In the genomic region with DNA sequence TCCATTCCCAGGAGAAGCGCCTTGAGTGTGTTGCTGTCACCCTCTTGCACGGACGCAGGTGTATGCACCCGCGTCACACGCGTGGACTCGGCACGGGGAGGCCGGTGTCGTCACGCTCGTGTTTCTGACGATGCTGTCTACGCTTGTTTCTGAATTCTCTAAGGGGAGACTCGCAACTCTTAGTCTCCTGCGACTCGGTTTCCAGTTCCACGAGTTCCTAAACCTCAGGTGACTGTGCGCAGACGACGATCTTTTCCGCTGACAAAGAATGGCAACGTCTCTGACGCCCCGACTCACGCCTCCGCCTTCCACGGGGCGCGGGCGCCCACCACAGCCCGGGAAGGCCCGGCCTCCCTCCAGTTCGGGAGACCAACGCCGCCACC, we compare ENCODE assay signal across 8 cellular contexts. TPM values are rescaled to one million over a fixed set of nuclear protein-coding genes. Genes with fewer than 3 reads are reported as not detected.
A peak's percentile ranks its signal among the peaks of the same experiment; 100 is the strongest.
DNase-seq lines count a peak whose midpoint lies in the region; ATAC-seq and TF ChIP-seq lines count a peak whose summit lies in the region.

No MANE protein-coding gene starts in this region.

- H4K20me1 ChIP-seq in Loucy (ENCODE audit: insufficient read depth, low read length, poor library complexity, severe bottlenecking) (peaks cover 64% of the 10 kb centered on the region), mammary epithelial cell (ENCODE audit: insufficient read depth, low read length) (peaks cover 8% of the 10 kb centered on the region)

- CTCF ChIA-PET in mammary epithelial cell (lab: Charles Lee; ENCODE audit: low non-redundant PET): interaction anchor here (0.6 kb wide), 1 partner anchor 61 kb away, joined by 6 read pairs; no protein-coding TSS in a partner anchor

- no peaks in the 10 kb centered on the region for H3K27me3 Mint-ChIP-seq in stimulated activated naive CD8-positive, alpha-beta T cell treated with anti-CD3 and anti-CD28 coated beads, Interleukin-15, amount 100 ng/mL, for 72 hours

- H3K9me3 Mint-ChIP-seq in stimulated activated naive CD8-positive, alpha-beta T cell treated with anti-CD3 and anti-CD28 coated beads, Interleukin-15, amount 100 ng/mL, for 72 hours: no peaks in the 10 kb centered on the region

- peak overlapping the region; percentile 98 for H3K9ac ChIP-seq in Loucy (ENCODE audit: low read depth, low read length, poor library complexity, severe bottlenecking)
- peak overlapping the region; percentile 88 for H3K9ac ChIP-seq in mammary epithelial cell (ENCODE audit: insufficient read depth, low read length)

- H3K4me1 ChIP-seq in Loucy (ENCODE audit: insufficient read depth, low read length, poor library complexity, severe bottlenecking) (peaks cover 57% of the 10 kb centered on the region), mammary epithelial cell (ENCODE audit: insufficient read depth, low read length) (peaks cover 32% of the 10 kb centered on the region)

- H3K27me3 ChIP-seq in Loucy (ENCODE audit: insufficient read depth, low read length, poor library complexity, severe bottlenecking): peaks cover 4% of the 10 kb centered on the region
- no peaks in the 10 kb centered on the region for H3K27me3 ChIP-seq in mammary epithelial cell (ENCODE audit: insufficient read depth, low read length)

- TSS peak; percentile 67 for BruUV-seq in mammary epithelial cell (replicated peaks; lab: Mats Ljungman, UMichigan)

- H3K4me3 ChIP-seq in Loucy (ENCODE audit: low read length, poor library complexity, severe bottlenecking) (peak overlapping the region; percentile 99), mammary epithelial cell (replicated peaks in 1 of 3; ENCODE audit: insufficient read depth in 1 of 3, low read depth in 2 of 3, low read length in 3 of 3) (peak overlapping the region; percentile 78 to 98 (median 81))

- H3K9me3 ChIP-seq in Loucy (ENCODE audit: insufficient read depth, low read depth, low read length) (no peaks in the 10 kb centered on the region), mammary epithelial cell (replicated peaks; ENCODE audit: insufficient read depth, low read length) (no peaks in the 10 kb centered on the region)

- H2AFZ ChIP-seq in Loucy (ENCODE audit: low read length) (no peak overlapping the region), mammary epithelial cell (ENCODE audit: low read depth, low read length) (peak overlapping the region; percentile 71)

- peak; percentile 42 for DNase-seq in NCI-H2171 treated with DMSO at 0.1 percent for 48 hours (lab: John Stamatoyannopoulos, UW)
- no peak for DNase-seq in NCI-H2171 (lab: John Stamatoyannopoulos, UW)
- no peak for DNase-seq in mammary epithelial cell
- peak; percentile 52 to 69 for DNase-seq in left colon
- DNase-seq in stimulated activated naive CD8-positive, alpha-beta T cell treated with anti-CD3 and anti-CD28 coated beads, Interleukin-15, amount 100 ng/mL, for 72 hours: no peak
- no peak for DNase-seq in NCI-H510A (lab: John Stamatoyannopoulos, UW)
- DNase-seq in GM10266 (ENCODE audit: extremely low spot score): no peak

- H3K9me2 ChIP-seq in Loucy (replicated peaks; ENCODE audit: low read depth, low read length): no peaks in the 10 kb centered on the region

- TF ChIP-seq CTCF in Loucy (conservative IDR thresholded peaks at IDR 0.05; ENCODE audit: low read length) (no peak), mammary epithelial cell (conservative IDR thresholded peaks at IDR 0.05 in 1 of 2, IDR thresholded peaks at IDR 0.05 in 1 of 2; ENCODE audit: extremely low read depth in 1 of 2, insufficient read depth in 1 of 2, low read depth in 1 of 2, low read length in 2 of 2) (no peak), GM10266 (IDR thresholded peaks at IDR 0.05; ENCODE audit: control insufficient read depth, insufficient read depth, low read depth, missing control alignments) (no peak)

- dilution Hi-C loops in mammary epithelial cell (cut with HindIII; ENCODE audit: low sequenced_read_pairs): loop anchor here (5.0 kb wide), 1 partner anchor 231 kb away; no protein-coding TSS in a partner anchor

- intact Hi-C loops in mammary epithelial cell (cut with micrococcal nuclease) (loop anchor here (2.0 kb wide), 1 partner anchor 60 kb away; a partner anchor contains a TSS), left colon (cut with DNase I, micrococcal nuclease) (no loop called here)

- H3K27ac ChIP-seq in mammary epithelial cell (ENCODE audit: insufficient read depth, low read depth, low read length): peak overlapping the region; percentile 96

- peak; percentile 1 for ATAC-seq in left colon
- peak; percentile 35 for ATAC-seq in stimulated activated naive CD8-positive, alpha-beta T cell treated with anti-CD3 and anti-CD28 coated beads, Interleukin-15, amount 100 ng/mL, for 72 hours

- peaks cover 1% of the 10 kb centered on the region; the same call in 1 of the 2 replicates for H3K36me3 ChIP-seq in Loucy (ENCODE audit: insufficient read depth, low read length)
- H3K36me3 ChIP-seq in mammary epithelial cell (ENCODE audit: insufficient read depth, low read length): peaks cover 19% of the 10 kb centered on the region

- H3K4me1 Mint-ChIP-seq in stimulated activated naive CD8-positive, alpha-beta T cell treated with anti-CD3 and anti-CD28 coated beads, Interleukin-15, amount 100 ng/mL, for 72 hours: peaks cover 71% of the 10 kb centered on the region

- 3% methylated on average over 19 of the region's 37 CpGs for WGBS in mammary epithelial cell (ENCODE audit: low coverage, missing lambda C conversion rate)

- peak overlapping the region; percentile 96 for H3K4me3 Mint-ChIP-seq in stimulated activated naive CD8-positive, alpha-beta T cell treated with anti-CD3 and anti-CD28 coated beads, Interleukin-15, amount 100 ng/mL, for 72 hours

- H3K79me2 ChIP-seq in Loucy (ENCODE audit: insufficient read depth, low read length): peaks cover 84% of the 10 kb centered on the region
- peaks cover 83% of the 10 kb centered on the region for H3K79me2 ChIP-seq in mammary epithelial cell (ENCODE audit: insufficient read depth, low read length)

- in situ Hi-C loops in mammary epithelial cell (cut with MboI; ENCODE audit: low sequenced_read_pairs in 2 of 2): no loop called here

- peaks cover 17% of the 10 kb centered on the region for H3F3A ChIP-seq in Loucy (ENCODE audit: low read depth)

- peak overlapping the region; percentile 96 to 98 for H3K27ac Mint-ChIP-seq in stimulated activated naive CD8-positive, alpha-beta T cell treated with anti-CD3 and anti-CD28 coated beads, Interleukin-15, amount 100 ng/mL, for 72 hours

- H3K4me2 ChIP-seq in Loucy (ENCODE audit: low read depth, low read length, poor library complexity, severe bottlenecking) (peak overlapping the region; percentile 95), mammary epithelial cell (ENCODE audit: insufficient read depth, low read depth, low read length) (peak overlapping the region; percentile 81)

RNA-seq across cellular contexts. Expression of a gene that starts 0.6 kb away (rescaled TPM):
- total RNA-seq in mammary epithelial cell (10 to 100 TPM; 54.2 to 80.3 TPM), left colon (100 to 1,000 TPM in 1 of 2 donors, 10 to 100 TPM in 1; 65.2 to 132 TPM)
- polyA plus RNA-seq in mammary epithelial cell: 88.3 TPM
- 62.7 TPM for polyA minus RNA-seq in mammary epithelial cell

RNA-seq across cellular contexts. Expression of a gene that starts 7.8 kb away (rescaled TPM):
- 10 to 100 TPM; 17.3 to 25.0 TPM for total RNA-seq in mammary epithelial cell
- polyA plus RNA-seq in mammary epithelial cell: 15.6 TPM
- polyA minus RNA-seq in mammary epithelial cell: 18.0 TPM
- total RNA-seq in left colon: 10 to 100 TPM; 16.9 to 20.0 TPM

RNA-seq across cellular contexts. Expression of a gene that starts 22.7 kb away (rescaled TPM):
- total RNA-seq in mammary epithelial cell (not detected), left colon (not detected)
- polyA plus RNA-seq in mammary epithelial cell: not detected
- not detected for polyA minus RNA-seq in mammary epithelial cell

Comparison
In these comparisons a context has a peak if more than half of its experiments do, and no peak if none do; other contexts are left out.
1. DNase-seq: peak in NCI-H2171 treated with DMSO at 0.1 percent for 48 hours (single experiment) and left colon (2 of 2); none in NCI-H2171 (single experiment), mammary epithelial cell (single experiment), stimulated activated naive CD8-positive, alpha-beta T cell treated with anti-CD3 and anti-CD28 coated beads, Interleukin-15, amount 100 ng/mL, for 72 hours (0 of 2), NCI-H510A (single experiment) and GM10266 (single experiment).